Comparison of ENCODE assay signal across 11 cellular contexts in genomic region chr18:45517181-45517741, GRCh38.
DNase-seq lines count a peak whose midpoint lies in the region; ATAC-seq and TF ChIP-seq lines count a peak whose summit lies in the region.
"Had no signal": no experiment of that assay in that cellular context is flagged by ENCODE, and none has a peak within 500 bp of the region (broad histone marks: within the 10 kb centered on the region; RNA-seq: fewer than 3 reads in every experiment).

No MANE protein-coding gene starts in this region.

- H3K4me1 ChIP-seq in left lung, result peaks cover 0 to 3% of the 10 kb centered on the region in 2 donors

- no peak overlapping the region for H3K4me3 ChIP-seq in left lung

- H3K27me3 ChIP-seq in left lung, result no peaks in the 10 kb centered on the region

- ATAC-seq in left lung (peak; percentile 52), GM21529 (IDR thresholded peaks at IDR 0.05; ENCODE audit: unreplicated experiment) (no peak)

- H3K9me3 ChIP-seq in left lung, result no peaks in the 10 kb centered on the region

- DNase-seq in GM04503 (ENCODE audit: low read depth) (peak; percentile 18), dedifferentiated amniotic fluid mesenchymal stem cell (ENCODE audit: extremely low spot score) (peak; percentile 49), left lung (no peak), smooth muscle cell of the brain vasculature (ENCODE audit: low read depth, low spot score) (peak; percentile 93), KBM-7 (no peak), LoVo (ENCODE audit: low spot score) (no peak), HuH-7.5 (ENCODE audit: low spot score) (no peak)
- DNase-seq: midbrain, NCI-H82 had no signal

- in situ Hi-C loops in KBM-7 (cut with MboI; ENCODE audit: low pct_unique_long_range_greater_than_20kb, low sequenced_read_pairs), result no loop called here

- no peak for TF ChIP-seq CTCF in left lung (IDR thresholded peaks at IDR 0.05)

- no peaks in the 10 kb centered on the region for H3K36me3 ChIP-seq in left lung

- intact Hi-C loops in left lung (cut with DNase I), result no loop called here

- peak overlapping the region in 1 of 2 donors; percentile 62 for H3K27ac ChIP-seq in left lung
- H3K27ac ChIP-seq: C4-2B had no signal

Comparison
In these comparisons a context has a peak if more than half of its experiments do, and no peak if none do; other contexts are left out.
1. DNase-seq: peak in GM04503 (single experiment), dedifferentiated amniotic fluid mesenchymal stem cell (single experiment) and smooth muscle cell of the brain vasculature (single experiment); none in left lung (0 of 2), KBM-7 (single experiment), LoVo (single experiment) and HuH-7.5 (single experiment).